1 cellular context compared by ENCODE assay signal in genomic region chr13:35349673-35350278, GRCh38.
TF ChIP-seq lines count a peak whose summit lies in the region.

No MANE protein-coding gene starts in this region.

TF ChIP-seq in GM12878, 131 proteins besides CTCF, POLR2A, EP300 and RAD21 (continued from another document):
- TF ChIP-seq SKIL (IDR thresholded peaks at IDR 0.05; ENCODE audit: low read depth, poor library complexity, severe bottlenecking) (peak; percentile 91), IKZF2 (IDR thresholded peaks at IDR 0.05) (peak in 1 of 2 experiments; percentile 19; a peak in 1 of 4 replicates), BACH1 (IDR thresholded peaks at IDR 0.05; ENCODE audit: borderline replicate concordance) (peak; percentile 38; the same call in 1 of the 2 replicates), E2F8 (IDR thresholded peaks at IDR 0.05; ENCODE audit: low read depth, partially characterized antibody) (no peak), NR2F1 (conservative IDR thresholded peaks at IDR 0.05) (peak; percentile 85), SUZ12 (IDR thresholded peaks at IDR 0.05; ENCODE audit: unreplicated experiment) (no peak), TAF1 (IDR thresholded peaks at IDR 0.05; ENCODE audit: borderline replicate concordance, low read depth, low read length) (no peak), SMC3 (IDR thresholded peaks at IDR 0.05; ENCODE audit: borderline replicate concordance, low read length) (no peak), ATF7 (IDR thresholded peaks at IDR 0.05; ENCODE audit: low read depth) (peak; percentile 63; the same call in 1 of the 2 replicates), RFX5 (IDR thresholded peaks at IDR 0.05; ENCODE audit: low read depth, low read length) (no peak), BMI1 (IDR thresholded peaks at IDR 0.05; ENCODE audit: borderline replicate concordance) (no peak), IRF3 (IDR thresholded peaks at IDR 0.05) (no peak), ZBED1 (IDR thresholded peaks at IDR 0.05; ENCODE audit: borderline replicate concordance) (no peak), BHLHE40 (IDR thresholded peaks at IDR 0.05; ENCODE audit: borderline replicate concordance in 1 of 2, low read depth in 2 of 2, low read length in 1 of 2) (peak; percentile 28 to 54; a peak in 2 of 4 replicates), CREB1 (IDR thresholded peaks at IDR 0.05; ENCODE audit: low read depth) (no peak), GABPA (IDR thresholded peaks at IDR 0.05; ENCODE audit: low read depth) (no peak), USF2 (IDR thresholded peaks at IDR 0.05; ENCODE audit: borderline replicate concordance, low read depth, low read length) (no peak; the same call in 1 of the 2 replicates), BCL11A (IDR thresholded peaks at IDR 0.05; ENCODE audit: low read depth, low read length) (0 out of 2 replicates have a peak, but pooled peaks have one; percentile 22), NFIC (IDR thresholded peaks at IDR 0.05; ENCODE audit: low read depth, low read length) (peak; percentile 50; the same call in 1 of the 2 replicates), TBL1XR1 (IDR thresholded peaks at IDR 0.05; ENCODE audit: low read depth, low read length) (peak; percentile 35; the same call in 1 of the 2 replicates), TCF12 (IDR thresholded peaks at IDR 0.05; ENCODE audit: low read depth, low read length) (no peak), CHD2 (IDR thresholded peaks at IDR 0.05; ENCODE audit: borderline replicate concordance, low read depth, low read length) (peak; percentile 31; the same call in 1 of the 2 replicates), KDM1A (IDR thresholded peaks at IDR 0.05; ENCODE audit: borderline replicate concordance) (no peak), JUNB (IDR thresholded peaks at IDR 0.05) (peak; percentile 34; the same call in 1 of the 2 replicates), SRF (IDR thresholded peaks at IDR 0.05; ENCODE audit: low read depth in 2 of 2, low read length in 2 of 2) (no peak), MEF2B (IDR thresholded peaks at IDR 0.05; ENCODE audit: partially characterized antibody, poor library complexity, severe bottlenecking) (peak; percentile 12), RUNX3 (IDR thresholded peaks at IDR 0.05; ENCODE audit: low read length) (no peak)
